Comparison of ENCODE assay signal across 24 cellular contexts in genomic region chr6:19268117-19268516, GRCh38.
DNase-seq lines count a peak whose midpoint lies in the region; ATAC-seq and TF ChIP-seq lines count a peak whose summit lies in the region.
"Had no signal": no experiment of that assay in that cellular context is flagged by ENCODE, and none has a peak within 500 bp of the region (broad histone marks: within the 10 kb centered on the region; RNA-seq: fewer than 3 reads in every experiment).

No MANE protein-coding gene starts in this region.

- H3K9me3 ChIP-seq in upper lobe of right lung: no peaks in the 10 kb centered on the region
- H3K9me3 ChIP-seq: A549, colonic mucosa had no signal

- CTCF ChIA-PET in WTC11 (lab: Charles Lee): no interaction called here

- no peak overlapping the region for H3K4me3 ChIP-seq in kidney epithelial cell (ENCODE audit: low read depth, low read length)
- H3K4me3 ChIP-seq in upper lobe of right lung: no peak overlapping the region
- H3K4me3 ChIP-seq: A549, colonic mucosa had no signal

- H3K27me3 ChIP-seq in kidney epithelial cell (ENCODE audit: control insufficient read depth, insufficient read depth, low read length) (no peaks in the 10 kb centered on the region), upper lobe of right lung (no peaks in the 10 kb centered on the region)
- H3K27me3 ChIP-seq: colonic mucosa had no signal

- intact Hi-C loops in upper lobe of right lung (cut with DNase I): no loop called here

- TF ChIP-seq CTCF in kidney epithelial cell (IDR thresholded peaks at IDR 0.05; ENCODE audit: insufficient read depth, low read length, poor library complexity, severe bottlenecking): no peak
- no peak for TF ChIP-seq CTCF in upper lobe of right lung (IDR thresholded peaks at IDR 0.05)
- TF ChIP-seq CTCF in WTC11 (IDR thresholded peaks at IDR 0.05): no peak

- H3K4me3 Mint-ChIP-seq in WTC11: no peak overlapping the region
- H3K4me3 Mint-ChIP-seq: activated CD4-positive, alpha-beta memory T cell treated with anti-CD3 and anti-CD28 coated beads, Interleukin-2, amount 10 ng/mL, durations not matched to agents 7 days and 5 days; activated T-helper 17 cell treated with anti-CD3 and anti-CD28 coated beads, Interleukin-2, amount 50 U/mL, for 72 hours; stimulated activated naive CD8-positive, alpha-beta T cell treated with anti-CD3 and anti-CD28 coated beads, Interleukin-15, amount 100 ng/mL, for 72 hours had no signal

- H3K27ac ChIP-seq in upper lobe of right lung: no peak overlapping the region
- H3K27ac ChIP-seq: A549, colonic mucosa had no signal

- ATAC-seq in upper lobe of right lung (peak; percentile 82), WTC11 (no peak), HG03469 (IDR thresholded peaks at IDR 0.05; ENCODE audit: unreplicated experiment) (no peak)
- ATAC-seq: A549; activated T-helper 17 cell treated with anti-CD3 and anti-CD28 coated beads, Interleukin-2, amount 50 U/mL, for 72 hours; left cardiac atrium; stimulated activated naive CD8-positive, alpha-beta T cell treated with anti-CD3 and anti-CD28 coated beads, Interleukin-15, amount 100 ng/mL, for 72 hours had no signal

- DNase-seq in SIG-M5 treated with dmso at 0.1 percent for 504 hours (lab: John Stamatoyannopoulos, UW; ENCODE audit: unreplicated experiment): peak; percentile 20
- no peak for DNase-seq in SIG-M5 (lab: John Stamatoyannopoulos, UW)
- peak; percentile 36 for DNase-seq in NCI-H2196 treated with DMSO at 0.1 percent for 48 hours (lab: John Stamatoyannopoulos, UW; ENCODE audit: unreplicated experiment)
- DNase-seq in kidney epithelial cell (ENCODE audit: low read depth): peak; percentile 21
- DNase-seq in upper lobe of right lung: no peak
- DNase-seq in WTC11 (ENCODE audit: low spot score): no peak
- no peak for DNase-seq in stimulated activated naive CD4-positive, alpha-beta T cell (lab: John Stamatoyannopoulos, UW)
- DNase-seq: activated CD4-positive, alpha-beta memory T cell treated with anti-CD3 and anti-CD28 coated beads, Interleukin-2, amount 10 ng/mL, durations not matched to agents 7 days and 5 days; activated CD4-positive, CD25-positive, alpha-beta regulatory T cell treated with anti-CD3 and anti-CD28 coated beads, Interleukin-2, amount 50 U/mL, for 72 hours; activated CD8-positive, alpha-beta memory T cell treated with anti-CD3 and anti-CD28 coated beads, Interleukin-2, amount 50 U/mL, for 48 hours; activated naive CD4-positive, alpha-beta T cell treated with anti-CD3 and anti-CD28 coated beads, Interleukin-2, amount 50 U/mL, for 16 hours; amniotic stem cell; colonic mucosa; effector memory CD4-positive, alpha-beta T cell; head of caudate nucleus; KG1; left cardiac atrium; NCI-H1436 treated with DMSO at 0.1 percent for 48 hours; NCI-H524 treated with DMSO at 0.1 percent for 48 hours; stimulated activated naive CD8-positive, alpha-beta T cell treated with anti-CD3 and anti-CD28 coated beads, Interleukin-15, amount 100 ng/mL, for 72 hours; T-helper 1 cell had no signal

- H3K36me3 ChIP-seq in kidney epithelial cell (ENCODE audit: control insufficient read depth, insufficient read depth, low read length): no peaks in the 10 kb centered on the region
- no peaks in the 10 kb centered on the region for H3K36me3 ChIP-seq in upper lobe of right lung
- H3K36me3 ChIP-seq: colonic mucosa had no signal

- H3K36me3 Mint-ChIP-seq in WTC11: no peaks in the 10 kb centered on the region; the same call in 1 of the 2 replicates

- H3K9me3 Mint-ChIP-seq in WTC11: peaks cover 22% of the 10 kb centered on the region

- no peaks in the 10 kb centered on the region for H3K4me1 Mint-ChIP-seq in WTC11
- H3K4me1 Mint-ChIP-seq: activated CD4-positive, alpha-beta memory T cell treated with anti-CD3 and anti-CD28 coated beads, Interleukin-2, amount 10 ng/mL, durations not matched to agents 7 days and 5 days; activated T-helper 17 cell treated with anti-CD3 and anti-CD28 coated beads, Interleukin-2, amount 50 U/mL, for 72 hours; stimulated activated naive CD8-positive, alpha-beta T cell treated with anti-CD3 and anti-CD28 coated beads, Interleukin-15, amount 100 ng/mL, for 72 hours had no signal

- POLR2A ChIA-PET in WTC11 (lab: Charles Lee): no interaction called here

- peaks cover 16% of the 10 kb centered on the region for H3K27me3 Mint-ChIP-seq in WTC11 (ENCODE audit: low read depth)
- H3K27me3 Mint-ChIP-seq: activated CD4-positive, alpha-beta memory T cell treated with anti-CD3 and anti-CD28 coated beads, Interleukin-2, amount 10 ng/mL, durations not matched to agents 7 days and 5 days; activated T-helper 17 cell treated with anti-CD3 and anti-CD28 coated beads, Interleukin-2, amount 50 U/mL, for 72 hours; stimulated activated naive CD8-positive, alpha-beta T cell treated with anti-CD3 and anti-CD28 coated beads, Interleukin-15, amount 100 ng/mL, for 72 hours had no signal

- no peak overlapping the region for H3K27ac Mint-ChIP-seq in WTC11
- H3K27ac Mint-ChIP-seq: activated CD4-positive, alpha-beta memory T cell treated with anti-CD3 and anti-CD28 coated beads, Interleukin-2, amount 10 ng/mL, durations not matched to agents 7 days and 5 days; activated T-helper 17 cell treated with anti-CD3 and anti-CD28 coated beads, Interleukin-2, amount 50 U/mL, for 72 hours; stimulated activated naive CD8-positive, alpha-beta T cell treated with anti-CD3 and anti-CD28 coated beads, Interleukin-15, amount 100 ng/mL, for 72 hours had no signal

- no peaks in the 10 kb centered on the region for H3K4me1 ChIP-seq in upper lobe of right lung
- H3K4me1 ChIP-seq: A549, colonic mucosa had no signal

TF ChIP-seq in WTC11, 78 proteins besides CTCF, POLR2A, EP300 and RAD21:
- no peak for TF ChIP-seq IRF2 (CRISPR knock-in tag; IDR thresholded peaks at IDR 0.05; ENCODE audit: borderline replicate concordance, low read depth)
- TF ChIP-seq GABPB1 (CRISPR knock-in tag; IDR thresholded peaks at IDR 0.05): no peak
- TF ChIP-seq NFATC4 (CRISPR knock-in tag; IDR thresholded peaks at IDR 0.05): no peak
- TF ChIP-seq RELA (CRISPR knock-in tag; IDR thresholded peaks at IDR 0.05; ENCODE audit: borderline replicate concordance): no peak
- TF ChIP-seq, protein P1, sequence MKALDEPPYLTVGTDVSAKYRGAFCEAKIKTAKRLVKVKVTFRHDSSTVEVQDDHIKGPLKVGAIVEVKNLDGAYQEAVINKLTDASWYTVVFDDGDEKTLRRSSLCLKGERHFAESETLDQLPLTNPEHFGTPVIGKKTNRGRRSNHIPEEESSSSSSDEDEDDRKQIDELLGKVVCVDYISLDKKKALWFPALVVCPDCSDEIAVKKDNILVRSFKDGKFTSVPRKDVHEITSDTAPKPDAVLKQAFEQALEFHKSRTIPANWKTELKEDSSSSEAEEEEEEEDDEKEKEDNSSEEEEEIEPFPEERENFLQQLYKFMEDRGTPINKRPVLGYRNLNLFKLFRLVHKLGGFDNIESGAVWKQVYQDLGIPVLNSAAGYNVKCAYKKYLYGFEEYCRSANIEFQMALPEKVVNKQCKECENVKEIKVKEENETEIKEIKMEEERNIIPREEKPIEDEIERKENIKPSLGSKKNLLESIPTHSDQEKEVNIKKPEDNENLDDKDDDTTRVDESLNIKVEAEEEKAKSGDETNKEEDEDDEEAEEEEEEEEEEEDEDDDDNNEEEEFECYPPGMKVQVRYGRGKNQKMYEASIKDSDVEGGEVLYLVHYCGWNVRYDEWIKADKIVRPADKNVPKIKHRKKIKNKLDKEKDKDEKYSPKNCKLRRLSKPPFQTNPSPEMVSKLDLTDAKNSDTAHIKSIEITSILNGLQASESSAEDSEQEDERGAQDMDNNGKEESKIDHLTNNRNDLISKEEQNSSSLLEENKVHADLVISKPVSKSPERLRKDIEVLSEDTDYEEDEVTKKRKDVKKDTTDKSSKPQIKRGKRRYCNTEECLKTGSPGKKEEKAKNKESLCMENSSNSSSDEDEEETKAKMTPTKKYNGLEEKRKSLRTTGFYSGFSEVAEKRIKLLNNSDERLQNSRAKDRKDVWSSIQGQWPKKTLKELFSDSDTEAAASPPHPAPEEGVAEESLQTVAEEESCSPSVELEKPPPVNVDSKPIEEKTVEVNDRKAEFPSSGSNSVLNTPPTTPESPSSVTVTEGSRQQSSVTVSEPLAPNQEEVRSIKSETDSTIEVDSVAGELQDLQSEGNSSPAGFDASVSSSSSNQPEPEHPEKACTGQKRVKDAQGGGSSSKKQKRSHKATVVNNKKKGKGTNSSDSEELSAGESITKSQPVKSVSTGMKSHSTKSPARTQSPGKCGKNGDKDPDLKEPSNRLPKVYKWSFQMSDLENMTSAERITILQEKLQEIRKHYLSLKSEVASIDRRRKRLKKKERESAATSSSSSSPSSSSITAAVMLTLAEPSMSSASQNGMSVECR (CRISPR knock-in tag; IDR thresholded peaks at IDR 0.05; ENCODE audit: borderline replicate concordance): no peak
- TF ChIP-seq, protein P2, sequence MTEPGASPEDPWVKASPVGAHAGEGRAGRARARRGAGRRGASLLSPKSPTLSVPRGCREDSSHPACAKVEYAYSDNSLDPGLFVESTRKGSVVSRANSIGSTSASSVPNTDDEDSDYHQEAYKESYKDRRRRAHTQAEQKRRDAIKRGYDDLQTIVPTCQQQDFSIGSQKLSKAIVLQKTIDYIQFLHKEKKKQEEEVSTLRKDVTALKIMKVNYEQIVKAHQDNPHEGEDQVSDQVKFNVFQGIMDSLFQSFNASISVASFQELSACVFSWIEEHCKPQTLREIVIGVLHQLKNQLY (CRISPR knock-in tag; IDR thresholded peaks at IDR 0.05): no peak
- no peak for TF ChIP-seq ZNF425 (CRISPR knock-in tag; conservative IDR thresholded peaks at IDR 0.05)

Comparison
In these comparisons a context has a peak if more than half of its experiments do, and no peak if none do; other contexts are left out.
1. DNase-seq: peak in SIG-M5 treated with dmso at 0.1 percent for 504 hours (single experiment), NCI-H2196 treated with DMSO at 0.1 percent for 48 hours (single experiment) and kidney epithelial cell (single experiment); none in SIG-M5 (single experiment), upper lobe of right lung (single experiment), WTC11 (single experiment) and stimulated activated naive CD4-positive, alpha-beta T cell (0 of 6).